16 cellular contexts compared by ENCODE assay signal in the genomic region with DNA sequence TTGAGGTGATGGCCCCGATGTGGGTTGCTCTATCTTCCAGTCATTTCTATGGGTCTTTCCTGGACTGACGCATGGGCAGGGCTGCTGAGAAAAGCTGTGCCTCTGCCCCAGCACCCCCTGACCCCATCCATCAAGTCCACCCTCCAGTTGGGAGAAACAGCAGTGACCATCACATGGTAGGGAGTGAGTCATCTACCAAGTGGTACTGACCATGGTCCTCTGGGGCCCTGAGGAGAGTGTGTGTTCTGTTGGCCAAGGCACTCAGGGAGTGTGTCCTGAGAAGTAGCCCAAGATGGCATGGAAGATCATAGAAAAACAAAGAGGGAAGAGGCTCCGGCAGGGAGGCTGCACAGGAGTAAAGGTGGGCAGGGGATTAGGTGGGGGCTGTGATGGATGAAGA. TPM values are rescaled to one million over a fixed set of nuclear protein-coding genes. Genes with fewer than 3 reads are reported as not detected.
DNase-seq lines count a peak whose midpoint lies in the region; ATAC-seq and TF ChIP-seq lines count a peak whose summit lies in the region.
"Had no signal": no experiment of that assay in that cellular context is flagged by ENCODE, and none has a peak within 500 bp of the region (broad histone marks: within the 10 kb centered on the region; RNA-seq: fewer than 3 reads in every experiment).

No MANE protein-coding gene starts in this region.

- DNase-seq in activated naive CD4-positive, alpha-beta T cell treated with anti-CD3 and anti-CD28 coated beads, Interleukin-2, amount 50 U/mL, for 72 hours (ENCODE audit: low spot score in 2 of 2): no peak
- DNase-seq in activated naive CD4-positive, alpha-beta T cell treated with anti-CD3 and anti-CD28 coated beads, Interleukin-2, amount 50 U/mL, for 16 hours: no peak
- DNase-seq in activated B cell treated with CpG ODN at 0.5 μM for 24 hours (no peak), fibroblast of the aortic adventitia (ENCODE audit: low read depth) (peak; percentile 24), HuH-7 (ENCODE audit: low spot score) (no peak), left cardiac atrium (no peak), NCI-H82 treated with DMSO at 0.1 percent for 48 hours (lab: John Stamatoyannopoulos, UW; ENCODE audit: unreplicated experiment) (no peak)
- no peak for DNase-seq in stimulated activated naive B cell treated with anti-CD40 and anti-IgM and Interleukin-4, amounts not matched to agents 10 μg/mL and 1 μg/mL and 100 μg/mL, for 72 hours
- DNase-seq: activated CD8-positive, alpha-beta memory T cell treated with anti-CD3 and anti-CD28 coated beads, Interleukin-2, amount 50 U/mL, for 48 hours; effector memory CD4-positive, alpha-beta T cell; NCI-H1694 treated with DMSO at 0.1 percent for 48 hours; psoas muscle; SIG-M5 had no signal

- H3K9me3 Mint-ChIP-seq in activated naive CD4-positive, alpha-beta T cell treated with anti-CD3 and anti-CD28 coated beads, Interleukin-2, amount 50 U/mL, for 72 hours: no peaks in the 10 kb centered on the region
- no peaks in the 10 kb centered on the region for H3K9me3 Mint-ChIP-seq in activated B cell treated with CpG ODN at 0.5 μM for 24 hours
- no peaks in the 10 kb centered on the region for H3K9me3 Mint-ChIP-seq in stimulated activated naive B cell treated with anti-CD40 and anti-IgM and Interleukin-4, amounts not matched to agents 10 μg/mL and 1 μg/mL and 100 μg/mL, for 72 hours
- H3K9me3 Mint-ChIP-seq: GM23338; stimulated activated naive CD8-positive, alpha-beta T cell treated with anti-CD3 and anti-CD28 coated beads, Interleukin-15, Interleukin-2, amounts not matched to agents 100 ng/mL and 50 ng/mL, for 24 hours; T-helper 2 cell treated with Interferon-gamma antibody and Interleukin-4, amounts not matched to agents 5 μg/mL and 100 μg/mL, for 36 hours had no signal

- intact Hi-C loops in activated B cell treated with CpG ODN at 0.5 μM for 24 hours (cut with micrococcal nuclease) (loop anchor here (10.0 kb wide), 1 partner anchor 260 kb away; a partner anchor contains a TSS), left cardiac atrium (cut with DNase I) (no loop called here)

- H3K27me3 Mint-ChIP-seq in activated B cell treated with CpG ODN at 0.5 μM for 24 hours: no peaks in the 10 kb centered on the region
- H3K27me3 Mint-ChIP-seq in stimulated activated naive B cell treated with anti-CD40 and anti-IgM and Interleukin-4, amounts not matched to agents 10 μg/mL and 1 μg/mL and 100 μg/mL, for 72 hours: no peaks in the 10 kb centered on the region
- H3K27me3 Mint-ChIP-seq: stimulated activated naive CD8-positive, alpha-beta T cell treated with anti-CD3 and anti-CD28 coated beads, Interleukin-15, Interleukin-2, amounts not matched to agents 100 ng/mL and 50 ng/mL, for 24 hours had no signal

- peak overlapping the region; percentile 55 for H3K4me3 Mint-ChIP-seq in activated B cell treated with CpG ODN at 0.5 μM for 24 hours
- H3K4me3 Mint-ChIP-seq in stimulated activated naive B cell treated with anti-CD40 and anti-IgM and Interleukin-4, amounts not matched to agents 10 μg/mL and 1 μg/mL and 100 μg/mL, for 72 hours: peak overlapping the region in 1 of 2 donors; percentile 73
- H3K4me3 Mint-ChIP-seq: GM23338; stimulated activated naive CD8-positive, alpha-beta T cell treated with anti-CD3 and anti-CD28 coated beads, Interleukin-15, Interleukin-2, amounts not matched to agents 100 ng/mL and 50 ng/mL, for 24 hours; T-helper 2 cell treated with Interferon-gamma antibody and Interleukin-4, amounts not matched to agents 5 μg/mL and 100 μg/mL, for 36 hours had no signal

- TF ChIP-seq CTCF in activated B cell treated with CpG ODN at 0.5 μM for 24 hours (IDR thresholded peaks at IDR 0.05): no peak
- TF ChIP-seq CTCF in fibroblast of the aortic adventitia (IDR thresholded peaks at IDR 0.05; ENCODE audit: insufficient read depth, low read length): no peak

- peak overlapping the region; percentile 70 to 74 for H3K27ac Mint-ChIP-seq in activated naive CD4-positive, alpha-beta T cell treated with anti-CD3 and anti-CD28 coated beads, Interleukin-2, amount 50 U/mL, for 72 hours
- peak overlapping the region; percentile 87 for H3K27ac Mint-ChIP-seq in activated B cell treated with CpG ODN at 0.5 μM for 24 hours
- H3K27ac Mint-ChIP-seq in stimulated activated naive B cell treated with anti-CD40 and anti-IgM and Interleukin-4, amounts not matched to agents 10 μg/mL and 1 μg/mL and 100 μg/mL, for 72 hours: peak overlapping the region; percentile 91
- H3K27ac Mint-ChIP-seq: GM23338; T-helper 2 cell treated with Interferon-gamma antibody and Interleukin-4, amounts not matched to agents 5 μg/mL and 100 μg/mL, for 36 hours had no signal

- H3K36me3 Mint-ChIP-seq in activated naive CD4-positive, alpha-beta T cell treated with anti-CD3 and anti-CD28 coated beads, Interleukin-2, amount 50 U/mL, for 72 hours: no peaks in the 10 kb centered on the region
- H3K36me3 Mint-ChIP-seq in activated B cell treated with CpG ODN at 0.5 μM for 24 hours (ENCODE audit: low read depth): peaks cover 3% of the 10 kb centered on the region
- peaks cover 1 to 16% of the 10 kb centered on the region in 2 donors for H3K36me3 Mint-ChIP-seq in stimulated activated naive B cell treated with anti-CD40 and anti-IgM and Interleukin-4, amounts not matched to agents 10 μg/mL and 1 μg/mL and 100 μg/mL, for 72 hours

- H3K4me3 ChIP-seq in fibroblast of the aortic adventitia (ENCODE audit: low read depth, low read length): no peak overlapping the region
- H3K4me3 ChIP-seq: GM23338, psoas muscle had no signal

- H3K4me1 Mint-ChIP-seq in activated B cell treated with CpG ODN at 0.5 μM for 24 hours: peaks cover 74% of the 10 kb centered on the region
- peaks cover 55 to 78% of the 10 kb centered on the region in 2 donors for H3K4me1 Mint-ChIP-seq in stimulated activated naive B cell treated with anti-CD40 and anti-IgM and Interleukin-4, amounts not matched to agents 10 μg/mL and 1 μg/mL and 100 μg/mL, for 72 hours

- POLR2A ChIA-PET in activated B cell treated with CpG ODN at 0.5 μM for 24 hours (lab: Charles Lee): interaction anchor here (0.6 to 1.9 kb wide), 3 partner anchors 36 to 90 kb away, joined by 4 to 10 read pairs (median 5); a partner anchor contains a TSS

- ATAC-seq in activated naive CD4-positive, alpha-beta T cell treated with anti-CD3 and anti-CD28 coated beads, Interleukin-2, amount 50 U/mL, for 72 hours: no peak
- ATAC-seq in activated B cell treated with CpG ODN at 0.5 μM for 24 hours (ENCODE audit: low read depth) (no peak), left cardiac atrium (no peak)
- ATAC-seq in stimulated activated naive B cell treated with anti-CD40 and anti-IgM and Interleukin-4, amounts not matched to agents 10 μg/mL and 1 μg/mL and 100 μg/mL, for 72 hours (replicated peaks): no peak
- ATAC-seq: GM23338 had no signal

- CTCF ChIA-PET in activated B cell treated with CpG ODN at 0.5 μM for 24 hours (lab: Charles Lee): interaction anchor here (3.2 kb wide), 1 partner anchor 25 kb away, joined by 15 read pairs; no protein-coding TSS in a partner anchor

RNA-seq across cellular contexts. Expression of a gene that starts 1.6 kb away (rescaled TPM):
- total RNA-seq in activated naive CD4-positive, alpha-beta T cell treated with anti-CD3 and anti-CD28 coated beads, Interleukin-2, amount 50 U/mL, for 72 hours: 10 to 100 TPM; 17.5 to 19.8 TPM
- total RNA-seq in activated B cell treated with CpG ODN at 0.5 μM for 24 hours (22.8 and 25.8 TPM in 2 replicates), fibroblast of the aortic adventitia (ENCODE audit: low replicate concordance) (3.4 and 6.0 TPM in 2 replicates), left cardiac atrium (1 to 10 TPM; 3.3 to 4.4 TPM)

RNA-seq across cellular contexts. Expression of a gene that starts 26.9 kb away (rescaled TPM):
- 10 to 100 TPM; 20.4 to 24.1 TPM for total RNA-seq in activated naive CD4-positive, alpha-beta T cell treated with anti-CD3 and anti-CD28 coated beads, Interleukin-2, amount 50 U/mL, for 72 hours
- total RNA-seq in activated B cell treated with CpG ODN at 0.5 μM for 24 hours (28.2 and 33.5 TPM in 2 replicates), fibroblast of the aortic adventitia (ENCODE audit: low replicate concordance) (6.1 and 10.4 TPM in 2 replicates), left cardiac atrium (10 to 100 TPM; 10.4 to 13.5 TPM)

RNA-seq across cellular contexts. Expression of a gene that starts 36.0 kb away (rescaled TPM):
- 100 to 1,000 TPM in 1 of 2 donors, 10 to 100 TPM in 1; 96.6 to 129 TPM for total RNA-seq in activated naive CD4-positive, alpha-beta T cell treated with anti-CD3 and anti-CD28 coated beads, Interleukin-2, amount 50 U/mL, for 72 hours
- 84.1 and 86.4 TPM in 2 replicates for total RNA-seq in activated B cell treated with CpG ODN at 0.5 μM for 24 hours
- total RNA-seq in fibroblast of the aortic adventitia (ENCODE audit: low replicate concordance): 39.6 and 61.5 TPM in 2 replicates
- 10 to 100 TPM; 57.6 to 65.5 TPM for total RNA-seq in left cardiac atrium
